Comparison of ENCODE assay signal across 7 cellular contexts in the genomic region with DNA sequence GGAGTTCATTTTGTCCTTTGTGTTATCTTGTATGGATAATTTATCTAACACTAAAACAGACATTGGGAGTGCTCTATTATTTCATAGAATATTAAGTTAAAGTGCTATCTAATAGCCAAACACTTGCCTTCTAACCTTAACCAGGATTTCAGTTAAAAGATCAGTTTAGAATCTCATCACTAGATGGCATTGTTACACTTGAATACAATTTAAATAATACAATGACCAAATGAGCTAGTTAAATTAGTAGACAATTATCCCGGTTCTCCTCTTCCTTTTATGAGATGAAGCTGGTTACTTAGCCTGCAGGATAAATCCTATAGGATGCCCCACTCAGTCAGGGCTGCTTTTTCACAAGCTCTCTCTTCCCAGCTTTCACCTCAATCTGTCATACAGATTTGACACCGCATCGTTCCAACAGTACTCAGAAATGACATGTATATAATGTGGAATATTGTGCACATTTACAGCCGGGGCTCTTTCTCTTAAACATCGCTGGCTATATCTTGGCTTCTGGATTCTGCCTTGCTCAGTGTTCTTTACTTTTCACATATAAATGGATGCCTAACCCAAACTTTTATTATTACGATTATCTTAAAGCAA.
DNase-seq lines count a peak whose midpoint lies in the region; ATAC-seq, FAIRE-seq and TF ChIP-seq lines count a peak whose summit lies in the region.

No MANE protein-coding gene starts in this region.

- H3K4me3 ChIP-seq in KMS-11 (IDR thresholded peaks at IDR 0.05; ENCODE audit: insufficient read depth, low read depth, low read length) (no peak overlapping the region), SK-N-MC (no peak overlapping the region)

- no peak overlapping the region for H2AFZ ChIP-seq in KMS-11 (ENCODE audit: low read depth)

- no peak overlapping the region for H3K4me3 Mint-ChIP-seq in glutamatergic neuron (ENCODE audit: unreplicated experiment)
- H3K4me3 Mint-ChIP-seq in activated T-cell treated with anti-CD3 and anti-CD28 coated beads, Interleukin-2, amount 50 U/mL, for 4 hours, result no peak overlapping the region

- H3K4me1 ChIP-seq in KMS-11 (ENCODE audit: low read depth, poor library complexity, severe bottlenecking), result peaks cover 21% of the 10 kb centered on the region

- no peak overlapping the region for H3K27ac Mint-ChIP-seq in glutamatergic neuron (ENCODE audit: unreplicated experiment)

- no peak overlapping the region for H3K4me2 ChIP-seq in KMS-11

- no peak for FAIRE-seq in HTR-8/SVneo (lab: Jason Lieb, UNC)

- no peak for DNase-seq in GM10266 (ENCODE audit: extremely low spot score)
- peak; percentile 16 for DNase-seq in SK-N-MC (ENCODE audit: low read depth, low spot score)
- DNase-seq in glutamatergic neuron, result no peak
- no peak for DNase-seq in HTR-8/SVneo (ENCODE audit: insufficient read length, low spot score)
- no peak for DNase-seq in activated T-cell treated with anti-CD3 and anti-CD28 coated beads, Interleukin-2, amount 50 U/mL, for 4 hours

- H3K27me3 Mint-ChIP-seq in glutamatergic neuron (ENCODE audit: unreplicated experiment), result no peaks in the 10 kb centered on the region
- no peaks in the 10 kb centered on the region for H3K27me3 Mint-ChIP-seq in activated T-cell treated with anti-CD3 and anti-CD28 coated beads, Interleukin-2, amount 50 U/mL, for 4 hours (ENCODE audit: low read depth)

- TF ChIP-seq CTCF in GM10266 (IDR thresholded peaks at IDR 0.05; ENCODE audit: control insufficient read depth, insufficient read depth, low read depth, missing control alignments), result peak; percentile 35
- TF ChIP-seq CTCF in KMS-11 (conservative IDR thresholded peaks at IDR 0.05; ENCODE audit: low read depth, low read length), result peak; percentile 81
- TF ChIP-seq CTCF in glutamatergic neuron (IDR thresholded peaks at IDR 0.05; ENCODE audit: partially characterized antibody, unreplicated experiment), result peak; percentile 45

- no peaks in the 10 kb centered on the region for H3K9me3 Mint-ChIP-seq in glutamatergic neuron (ENCODE audit: unreplicated experiment)
- no peaks in the 10 kb centered on the region for H3K9me3 Mint-ChIP-seq in activated T-cell treated with anti-CD3 and anti-CD28 coated beads, Interleukin-2, amount 50 U/mL, for 4 hours

- no peaks in the 10 kb centered on the region for H3K79me2 ChIP-seq in KMS-11 (ENCODE audit: insufficient read depth, low read depth)

- no peaks in the 10 kb centered on the region for H3K36me3 Mint-ChIP-seq in glutamatergic neuron (ENCODE audit: unreplicated experiment)
- no peaks in the 10 kb centered on the region for H3K36me3 Mint-ChIP-seq in activated T-cell treated with anti-CD3 and anti-CD28 coated beads, Interleukin-2, amount 50 U/mL, for 4 hours (ENCODE audit: insufficient read depth)

- H3K9me3 ChIP-seq in SK-N-MC (ENCODE audit: low read depth, low read length), result no peaks in the 10 kb centered on the region

- no peak overlapping the region for H3K27ac ChIP-seq in KMS-11
- H3K27ac ChIP-seq in SK-N-MC, result no peak overlapping the region

- H4K20me1 ChIP-seq in KMS-11 (ENCODE audit: insufficient read depth), result no peaks in the 10 kb centered on the region

- no peaks in the 10 kb centered on the region for H3K36me3 ChIP-seq in KMS-11 (ENCODE audit: insufficient read depth)
- no peaks in the 10 kb centered on the region for H3K36me3 ChIP-seq in SK-N-MC (ENCODE audit: insufficient read depth, low read length)

- no peak for ATAC-seq in HG03280 (IDR thresholded peaks at IDR 0.05; ENCODE audit: unreplicated experiment)
- no peak for ATAC-seq in activated T-cell treated with anti-CD3 and anti-CD28 coated beads, Interleukin-2, amount 50 U/mL, for 4 hours

- no peaks in the 10 kb centered on the region for H3K27me3 ChIP-seq in KMS-11 (ENCODE audit: insufficient read depth, low read depth)

- H3K9ac ChIP-seq in KMS-11, result no peak overlapping the region
- no peak overlapping the region for H3K9ac ChIP-seq in SK-N-MC (ENCODE audit: insufficient read length)

- peaks cover 15% of the 10 kb centered on the region for H3K4me1 Mint-ChIP-seq in glutamatergic neuron (ENCODE audit: low read depth, unreplicated experiment)
- H3K4me1 Mint-ChIP-seq in activated T-cell treated with anti-CD3 and anti-CD28 coated beads, Interleukin-2, amount 50 U/mL, for 4 hours (ENCODE audit: low read depth), result peaks cover 4% of the 10 kb centered on the region
